3 cellular contexts compared by ENCODE assay signal in genomic region chr16:15388060-15388459, GRCh38. TPM values are rescaled to one million over a fixed set of nuclear protein-coding genes. Genes with fewer than 3 reads are reported as not detected.
"Had no signal": no experiment of that assay in that cellular context is flagged by ENCODE, and none has a peak within 500 bp of the region (broad histone marks: within the 10 kb centered on the region; RNA-seq: fewer than 3 reads in every experiment).

No MANE protein-coding gene starts in this region.

RNA-seq across cellular contexts. Expression of gene MPV17L, which starts 7.5 kb away (rescaled TPM):
- total RNA-seq: H4, HFFc6 had no signal

RNA-seq across cellular contexts. Expression of gene NPIPA5, which starts 10.0 kb away (rescaled TPM):
- polyA plus RNA-seq: GM23248 had no signal
